Comparison of ENCODE assay signal across 1 cellular context in genomic region chr14:39581474-39581873, GRCh38.
TF ChIP-seq lines count a peak whose summit lies in the region.

No MANE protein-coding gene starts in this region.

TF ChIP-seq in endothelial cell of umbilical vein, 7 proteins besides CTCF, POLR2A, EP300 and RAD21 (continued from another document):
- TF ChIP-seq JUN (IDR thresholded peaks at IDR 0.05; ENCODE audit: borderline replicate concordance, insufficient read depth, insufficient read length, low read depth) (no peak), FOS (IDR thresholded peaks at IDR 0.05; ENCODE audit: borderline replicate concordance, insufficient read depth, low read length) (no peak)
